8 cellular contexts compared by ENCODE assay signal in the genomic region with DNA sequence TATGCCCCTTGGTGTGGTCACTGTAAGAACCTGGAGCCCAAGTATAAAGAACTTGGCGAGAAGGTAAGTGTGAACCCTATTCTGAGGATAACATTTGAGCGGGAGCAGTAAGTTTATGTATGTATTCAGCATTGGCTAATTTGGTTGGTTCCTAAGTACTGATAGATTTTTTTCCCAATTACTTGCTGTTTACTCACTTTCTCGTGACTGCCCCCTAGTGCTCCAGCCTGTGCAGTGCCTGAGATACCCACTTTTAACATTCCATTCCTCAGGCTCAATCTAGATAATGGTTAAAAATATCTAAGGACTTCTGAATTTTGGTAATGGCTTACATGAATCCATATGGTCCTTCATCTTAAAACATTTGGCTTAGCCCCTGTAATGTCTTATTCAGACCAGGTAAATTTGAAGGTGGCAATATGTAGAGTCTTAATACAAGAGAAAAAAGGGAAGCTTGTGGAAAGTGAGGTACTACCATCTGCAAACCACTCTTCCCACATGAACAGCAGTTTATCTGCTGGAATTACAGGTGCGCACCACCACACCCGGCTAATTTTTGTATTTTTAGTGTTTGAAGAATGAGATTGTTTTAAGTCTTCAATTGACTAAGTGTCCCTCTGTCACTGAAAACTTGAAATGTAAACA. TPM values are rescaled to one million over a fixed set of nuclear protein-coding genes. Genes with fewer than 3 reads are reported as not detected.
DNase-seq lines count a peak whose midpoint lies in the region; ATAC-seq and TF ChIP-seq lines count a peak whose summit lies in the region.

No MANE protein-coding gene starts in this region.

- no peak for DNase-seq in CD14-positive monocyte (ENCODE audit: low spot score)
- peak; percentile 65 for DNase-seq in HCEC 1CT
- DNase-seq in RKO (ENCODE audit: low spot score), result peak; percentile 79
- peak; percentile 54 for DNase-seq in glomerular visceral epithelial cell (ENCODE audit: extremely low spot score)
- peak in 1 of 2 donors; percentile 44 for DNase-seq in psoas muscle
- DNase-seq in lower leg skin (ENCODE audit: low spot score in 2 of 2), result no peak

- H3K9me3 Mint-ChIP-seq in CD14-positive monocyte, result peaks cover 0 to 2% (median 0%) of the 10 kb centered on the region in 7 donors
- no peaks in the 10 kb centered on the region for H3K9me3 Mint-ChIP-seq in activated T-helper 17 cell treated with anti-CD3 and anti-CD28 coated beads, Interleukin-2, amount 50 U/mL, for 72 hours

- peaks cover 10% of the 10 kb centered on the region for H3K4me1 Mint-ChIP-seq in CD14-positive monocyte
- no peaks in the 10 kb centered on the region for H3K4me1 Mint-ChIP-seq in activated T-helper 17 cell treated with anti-CD3 and anti-CD28 coated beads, Interleukin-2, amount 50 U/mL, for 72 hours

- peak; percentile 62 for ATAC-seq in activated T-helper 17 cell treated with anti-CD3 and anti-CD28 coated beads, Interleukin-2, amount 50 U/mL, for 72 hours (replicated peaks)
- ATAC-seq in psoas muscle, result peak in 3 of 4 donors; percentile 54 to 67 (median 54)
- no peak for ATAC-seq in HG03565 (IDR thresholded peaks at IDR 0.05; ENCODE audit: unreplicated experiment)

- no peaks in the 10 kb centered on the region for H3K4me1 ChIP-seq in psoas muscle

- 76 to 77% (median 76%) methylated on average over 5 of the region's 5 CpGs for WGBS in psoas muscle, 3 donors
- WGBS in lower leg skin, 2 donors, result 67 to 70% methylated on average over 5 of the region's 5 CpGs

- H3K27me3 Mint-ChIP-seq in CD14-positive monocyte (ENCODE audit: low read depth in 3 of 3), result peaks cover 0 to 2% (median 0%) of the 10 kb centered on the region in 3 donors
- H3K27me3 Mint-ChIP-seq in activated T-helper 17 cell treated with anti-CD3 and anti-CD28 coated beads, Interleukin-2, amount 50 U/mL, for 72 hours, result no peaks in the 10 kb centered on the region

- peaks cover 65 to 86% of the 10 kb centered on the region in 2 donors for H3K36me3 Mint-ChIP-seq in CD14-positive monocyte
- H3K36me3 Mint-ChIP-seq in activated T-helper 17 cell treated with anti-CD3 and anti-CD28 coated beads, Interleukin-2, amount 50 U/mL, for 72 hours (ENCODE audit: low read depth), result peaks cover 100% of the 10 kb centered on the region

- TF ChIP-seq POLR2A in lower leg skin (IDR thresholded peaks at IDR 0.05), result no peak

- intact Hi-C loops in CD14-positive monocyte (cut with micrococcal nuclease), result no loop called here
- intact Hi-C loops in psoas muscle (cut with DNase I), result no loop called here
- intact Hi-C loops in lower leg skin (cut with DNase I; ENCODE audit: low total_unique reads), result no loop called here

- H3K4me3 ChIP-seq in psoas muscle (no peak overlapping the region), lower leg skin (ENCODE audit: low read depth, poor library complexity, severe bottlenecking) (no peak overlapping the region)

- no peak overlapping the region for H3K4me3 Mint-ChIP-seq in CD14-positive monocyte
- no peak overlapping the region for H3K4me3 Mint-ChIP-seq in activated T-helper 17 cell treated with anti-CD3 and anti-CD28 coated beads, Interleukin-2, amount 50 U/mL, for 72 hours

- no peak overlapping the region for H3K27ac ChIP-seq in psoas muscle

- H3K9me3 ChIP-seq in psoas muscle, result no peaks in the 10 kb centered on the region

- no peaks in the 10 kb centered on the region for H3K27me3 ChIP-seq in psoas muscle (ENCODE audit: insufficient read depth in 3 of 3, low read length in 2 of 3)

- peak overlapping the region in 1 of 7 donors; percentile 27 for H3K27ac Mint-ChIP-seq in CD14-positive monocyte
- H3K27ac Mint-ChIP-seq in activated T-helper 17 cell treated with anti-CD3 and anti-CD28 coated beads, Interleukin-2, amount 50 U/mL, for 72 hours, result no peak overlapping the region

- H3K36me3 ChIP-seq in psoas muscle (ENCODE audit: insufficient read depth in 1 of 2, low read depth in 1 of 2), result peaks cover 19 to 96% of the 10 kb centered on the region in 2 donors

- TF ChIP-seq CTCF in CD14-positive monocyte (IDR thresholded peaks at IDR 0.05) (peak; percentile 91), psoas muscle (IDR thresholded peaks at IDR 0.05) (peak; percentile 64), lower leg skin (IDR thresholded peaks at IDR 0.05) (no peak)

RNA-seq across cellular contexts. Expression of a gene that starts 7.1 kb away (rescaled TPM):
- polyA plus RNA-seq in CD14-positive monocyte (1 to 10 TPM in 1 of 2 donors, under 1 TPM in 1; 0.29 to 1.2 TPM), psoas muscle (1 to 10 TPM; 1.5 to 4.6 (median 4.1) TPM)
- 1 to 10 TPM in 1 of 2 donors, under 1 TPM in 1; 0.54 to 1.4 TPM for total RNA-seq in activated T-helper 17 cell treated with anti-CD3 and anti-CD28 coated beads, Interleukin-2, amount 50 U/mL, for 72 hours
- total RNA-seq in psoas muscle (1 to 10 TPM; 1.3 to 8.5 (median 2.3) TPM), lower leg skin (10 to 100 TPM; 55.4 to 68.7 (median 59.1) TPM)

RNA-seq across cellular contexts. Expression of a gene that starts 22.4 kb away (rescaled TPM):
- polyA plus RNA-seq in CD14-positive monocyte, result 1,000 to 10,000 TPM; 2,483 to 3,135 TPM
- 100 to 1,000 TPM; 521 to 550 TPM for total RNA-seq in activated T-helper 17 cell treated with anti-CD3 and anti-CD28 coated beads, Interleukin-2, amount 50 U/mL, for 72 hours
- 1,000 to 10,000 TPM in 1 of 4 donors, 100 to 1,000 TPM in 3; 471 to 1,023 (median 623) TPM for total RNA-seq in psoas muscle
- 1,000 to 10,000 TPM; 1,091 to 1,648 (median 1,147) TPM for polyA plus RNA-seq in psoas muscle
- total RNA-seq in lower leg skin, result 100 to 1,000 TPM; 486 to 741 (median 626) TPM

RNA-seq across cellular contexts. Expression of a gene that starts 23.5 kb away (rescaled TPM):
- polyA plus RNA-seq in CD14-positive monocyte (100 to 1,000 TPM; 195 to 305 TPM), psoas muscle (10 to 100 TPM; 48.0 to 89.0 (median 50.0) TPM)
- total RNA-seq in activated T-helper 17 cell treated with anti-CD3 and anti-CD28 coated beads, Interleukin-2, amount 50 U/mL, for 72 hours, result 100 to 1,000 TPM; 193 to 253 TPM
- total RNA-seq in psoas muscle (10 to 100 TPM; 49.5 to 81.9 (median 66.7) TPM), lower leg skin (100 to 1,000 TPM in 2 of 4 donors, 10 to 100 TPM in 2; 68.0 to 107 (median 96.3) TPM)

RNA-seq across cellular contexts. Expression of a gene that starts 30.3 kb away (rescaled TPM):
- under 1 TPM; 0.56 to 0.70 TPM for polyA plus RNA-seq in CD14-positive monocyte
- under 1 TPM; 0.17 to 0.24 TPM for total RNA-seq in activated T-helper 17 cell treated with anti-CD3 and anti-CD28 coated beads, Interleukin-2, amount 50 U/mL, for 72 hours
- under 1 TPM; 0.18 to 0.30 (median 0.21) TPM for total RNA-seq in psoas muscle
- under 1 TPM; 0.15 to 0.93 (median 0.57) TPM for polyA plus RNA-seq in psoas muscle
- not detected for total RNA-seq in lower leg skin

RNA-seq across cellular contexts. Expression of a gene that starts 30.7 kb away (rescaled TPM):
- 1 to 10 TPM; 4.4 to 5.3 TPM for polyA plus RNA-seq in CD14-positive monocyte
- total RNA-seq in activated T-helper 17 cell treated with anti-CD3 and anti-CD28 coated beads, Interleukin-2, amount 50 U/mL, for 72 hours, result 10 to 100 TPM; 15.6 to 17.5 TPM
- total RNA-seq in psoas muscle, result 10 to 100 TPM; 17.7 to 28.0 (median 18.9) TPM
- polyA plus RNA-seq in psoas muscle, result 10 to 100 TPM in 2 of 3 donors, under 1 TPM in 1; 0.77 to 36.5 (median 26.4) TPM
- total RNA-seq in lower leg skin, result 10 to 100 TPM in 2 of 4 donors, 1 to 10 TPM in 2; 4.3 to 17.4 (median 12.4) TPM

Comparison
In these comparisons a context has a peak if more than half of its experiments do, and no peak if none do; other contexts are left out.
1. DNase-seq: peak in HCEC 1CT (single experiment), RKO (single experiment) and glomerular visceral epithelial cell (single experiment); none in CD14-positive monocyte (single experiment) and lower leg skin (0 of 2).
2. CTCF ChIP-seq: peak in CD14-positive monocyte (single experiment) and psoas muscle (single experiment); none in lower leg skin (0 of 3).
3. RNA of a gene that starts 7.1 kb away (total RNA-seq): 55.4 to 68.7 TPM in lower leg skin; 1.3 to 8.5 TPM in psoas muscle and 0.54 to 1.4 TPM in activated T-helper 17 cell treated with anti-CD3 and anti-CD28 coated beads, Interleukin-2, amount 50 U/mL, for 72 hours; every median in the first group is over 4 times any median in the second.